ENCODE assay signal across 18 cellular contexts in the genomic region with DNA sequence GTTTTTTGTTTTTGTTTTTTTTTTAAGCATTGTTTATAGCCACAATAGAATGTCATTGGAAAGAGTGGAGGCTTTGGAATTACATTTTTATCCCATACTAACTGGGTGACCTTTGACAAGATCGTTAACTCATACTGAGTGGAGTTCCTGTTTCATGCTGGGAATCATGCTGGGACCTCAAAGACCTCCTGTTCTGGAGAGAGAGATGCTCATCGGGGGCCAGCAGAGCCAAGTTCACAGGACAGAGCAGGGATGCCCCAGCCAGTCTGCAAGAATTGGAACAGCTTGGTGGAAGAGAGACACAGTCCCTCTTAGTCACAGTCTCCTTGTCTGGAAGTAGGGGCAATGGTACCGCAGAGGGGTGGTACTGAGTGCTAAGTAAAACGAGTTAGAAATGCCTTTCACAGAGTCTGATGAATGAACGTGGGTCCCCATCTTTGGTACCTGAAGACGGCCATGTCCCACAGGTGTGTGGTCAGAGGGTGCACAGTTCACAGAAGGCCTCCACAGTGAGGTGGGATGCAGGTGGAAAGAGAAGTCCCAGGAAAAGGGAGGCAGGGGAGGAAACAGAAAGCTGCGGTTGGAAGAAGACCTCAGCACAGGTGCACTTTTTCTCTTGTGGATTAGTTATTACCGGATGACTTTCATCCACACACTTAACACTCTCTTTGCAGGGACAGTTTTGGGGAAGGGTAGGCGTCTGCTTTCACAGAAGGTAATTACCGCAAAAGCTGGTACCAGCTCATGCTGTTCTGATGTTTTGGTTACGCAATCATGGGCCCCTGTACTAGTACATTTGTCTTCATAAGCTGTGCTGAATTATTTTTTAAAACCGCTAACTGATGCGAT.
DNase-seq lines count a peak whose midpoint lies in the region; ATAC-seq and TF ChIP-seq lines count a peak whose summit lies in the region.
"Had no signal": no experiment of that assay in that cellular context is flagged by ENCODE, and none has a peak within 500 bp of the region (broad histone marks: within the 10 kb centered on the region; RNA-seq: fewer than 3 reads in every experiment).

No MANE protein-coding gene starts in this region.

- BruUV-seq in A673 (replicated peaks; lab: Mats Ljungman, UMichigan), result no TSS peak

- CTCF ChIA-PET in A673 (lab: Charles Lee), result no interaction called here
- CTCF ChIA-PET in CD4-positive, alpha-beta T cell (lab: Charles Lee), result no interaction called here
- CTCF ChIA-PET in T-cell (lab: Charles Lee), result no interaction called here

- H3K27me3 Mint-ChIP-seq in CD4-positive, alpha-beta T cell, result no peaks in the 10 kb centered on the region
- no peaks in the 10 kb centered on the region for H3K27me3 Mint-ChIP-seq in T-cell
- H3K27me3 Mint-ChIP-seq: activated CD8-positive, alpha-beta memory T cell treated with anti-CD3 and anti-CD28 coated beads, Interleukin-2, amount 10 ng/mL, durations not matched to agents 7 days and 5 days had no signal

- peaks cover 8% of the 10 kb centered on the region for H3K4me1 ChIP-seq in A673 (ENCODE audit: insufficient read depth, low read length, poor library complexity, severe bottlenecking)
- H3K4me1 ChIP-seq: tibial artery had no signal

- no peak for TF ChIP-seq CTCF in A673 (conservative IDR thresholded peaks at IDR 0.05; ENCODE audit: low read depth, low read length)
- TF ChIP-seq CTCF in CD4-positive, alpha-beta T cell (IDR thresholded peaks at IDR 0.05), result no peak
- no peak for TF ChIP-seq CTCF in fibroblast of villous mesenchyme (IDR thresholded peaks at IDR 0.05; ENCODE audit: insufficient read depth, low read depth, low read length)
- no peak for TF ChIP-seq CTCF in brain microvascular endothelial cell (IDR thresholded peaks at IDR 0.05; ENCODE audit: low read depth, low read length, missing control alignments)

- H3K4me3 Mint-ChIP-seq in CD4-positive, alpha-beta T cell, result peak overlapping the region; percentile 16
- H3K4me3 Mint-ChIP-seq in T-cell, result peak overlapping the region in 1 of 3 donors; percentile 9
- H3K4me3 Mint-ChIP-seq: activated CD8-positive, alpha-beta memory T cell treated with anti-CD3 and anti-CD28 coated beads, Interleukin-2, amount 10 ng/mL, durations not matched to agents 7 days and 5 days had no signal

- POLR2A ChIA-PET in A673 (lab: Charles Lee; ENCODE audit: low non-redundant PET), result no interaction called here
- POLR2A ChIA-PET in CD4-positive, alpha-beta T cell (lab: Charles Lee), result interaction anchor here (1.0 to 1.1 kb wide), 2 partner anchors 10 to 18 kb away, joined by 3 read pairs; no protein-coding TSS in a partner anchor
- POLR2A ChIA-PET in T-cell (lab: Charles Lee), result interaction anchor here in 1 of 2 donors (1.0 kb wide), 1 partner anchor 9 kb away, joined by 5 read pairs; no protein-coding TSS in a partner anchor

- no peaks in the 10 kb centered on the region for H3K9me3 ChIP-seq in A673 (ENCODE audit: low read depth, low read length, poor library complexity, severe bottlenecking)
- no peaks in the 10 kb centered on the region for H3K9me3 ChIP-seq in CD4-positive, alpha-beta T cell (ENCODE audit: control insufficient read depth, low read length)
- H3K9me3 ChIP-seq: tibial artery had no signal

- ATAC-seq in CD4-positive, alpha-beta T cell (ENCODE audit: poor library complexity), result peak; percentile 65
- peak in 3 of 4 experiments; percentile 29 to 63 (median 30) for ATAC-seq in T-cell (replicated peaks in 1 of 4)
- no peak for ATAC-seq in HG03039 (IDR thresholded peaks at IDR 0.05; ENCODE audit: unreplicated experiment)
- ATAC-seq: activated CD8-positive, alpha-beta memory T cell treated with anti-CD3 and anti-CD28 coated beads, Interleukin-2, amount 10 ng/mL, durations not matched to agents 7 days and 5 days had no signal

- H3K9me3 Mint-ChIP-seq in CD4-positive, alpha-beta T cell, result no peaks in the 10 kb centered on the region
- H3K9me3 Mint-ChIP-seq in T-cell, result no peaks in the 10 kb centered on the region

- no peak overlapping the region for H3K4me3 ChIP-seq in A673 (ENCODE audit: low read depth, low read length, poor library complexity, severe bottlenecking)
- no peak overlapping the region for H3K4me3 ChIP-seq in fibroblast of villous mesenchyme (ENCODE audit: low read depth, low read length)
- H3K4me3 ChIP-seq in brain microvascular endothelial cell (ENCODE audit: low read depth, low read length), result no peak overlapping the region
- H3K4me3 ChIP-seq: hepatocyte, tibial artery had no signal

- no peak overlapping the region for H3K27ac ChIP-seq in A673 (ENCODE audit: low read depth, low read length, poor library complexity, severe bottlenecking)
- no peak overlapping the region for H3K27ac ChIP-seq in CD4-positive, alpha-beta T cell (ENCODE audit: low read depth, low read length)
- no peak overlapping the region for H3K27ac ChIP-seq in brain microvascular endothelial cell
- H3K27ac ChIP-seq: hepatocyte, tibial artery, WERI-Rb-1 had no signal

- H3K36me3 ChIP-seq in A673 (ENCODE audit: insufficient read depth, low read length, poor library complexity, severe bottlenecking), result no peaks in the 10 kb centered on the region
- H3K36me3 ChIP-seq in brain microvascular endothelial cell (replicated peaks), result no peaks in the 10 kb centered on the region
- H3K36me3 ChIP-seq: tibial artery, WERI-Rb-1 had no signal

- peaks cover 27% of the 10 kb centered on the region for H3K36me3 Mint-ChIP-seq in CD4-positive, alpha-beta T cell (ENCODE audit: low read depth)
- peaks cover 13% of the 10 kb centered on the region for H3K36me3 Mint-ChIP-seq in T-cell

- no peaks in the 10 kb centered on the region for H3K27me3 ChIP-seq in A673 (replicated peaks; ENCODE audit: insufficient read depth, low read depth, low read length, poor library complexity)
- H3K27me3 ChIP-seq in CD4-positive, alpha-beta T cell (ENCODE audit: control insufficient read depth, insufficient read depth, low read length), result no peaks in the 10 kb centered on the region
- H3K27me3 ChIP-seq in brain microvascular endothelial cell (replicated peaks), result no peaks in the 10 kb centered on the region
- H3K27me3 ChIP-seq: hepatocyte, tibial artery had no signal

- peak; percentile 35 for DNase-seq in A673 (ENCODE audit: low spot score)
- no peak for DNase-seq in CD4-positive, alpha-beta T cell
- DNase-seq in T-cell, result peak in 1 of 34 experiments; percentile 41
- peak; percentile 35 for DNase-seq in fibroblast of villous mesenchyme (ENCODE audit: low read depth)
- DNase-seq in glomerular visceral epithelial cell (ENCODE audit: extremely low spot score), result no peak
- no peak for DNase-seq in activated effector memory CD4-positive, alpha-beta T cell treated with anti-CD3 and anti-CD28 coated beads, Interleukin-2, amount 50 U/mL, for 16 hours
- no peak for DNase-seq in brain microvascular endothelial cell
- DNase-seq: activated CD8-positive, alpha-beta memory T cell treated with anti-CD3 and anti-CD28 coated beads, Interleukin-2, amount 10 ng/mL, durations not matched to agents 7 days and 5 days; amniotic stem cell; cerebellar nuclear complex; KBM-7; NCI-H1092 treated with DMSO at 0.1 percent for 48 hours; NCI-H2171 treated with DMSO at 0.1 percent for 48 hours; stimulated activated CD4-positive, alpha-beta T cell treated with anti-CD3 and anti-CD28 coated beads, Interleukin-2, amount 100 ng/mL, for 48 hours; tibial artery; WERI-Rb-1 had no signal

- H3K27ac Mint-ChIP-seq in CD4-positive, alpha-beta T cell, result peak overlapping the region; percentile 79
- peak overlapping the region; percentile 53 to 78 for H3K27ac Mint-ChIP-seq in T-cell
- H3K27ac Mint-ChIP-seq: activated CD8-positive, alpha-beta memory T cell treated with anti-CD3 and anti-CD28 coated beads, Interleukin-2, amount 10 ng/mL, durations not matched to agents 7 days and 5 days had no signal

- peaks cover 88% of the 10 kb centered on the region for H3K4me1 Mint-ChIP-seq in CD4-positive, alpha-beta T cell (ENCODE audit: low read depth)
- peaks cover 70 to 74% (median 70%) of the 10 kb centered on the region in 3 donors for H3K4me1 Mint-ChIP-seq in T-cell

- in situ Hi-C loops in brain microvascular endothelial cell (cut with HindIII; ENCODE audit: low pct_ligation_motif_present, low sequenced_read_pairs), result no loop called here

- intact Hi-C loops in A673 (cut with micrococcal nuclease; ENCODE audit: unreplicated experiment), result no loop called here
- intact Hi-C loops in CD4-positive, alpha-beta T cell (cut with DNase I, micrococcal nuclease), result no loop called here

Comparison
In these comparisons a context has a peak if more than half of its experiments do, and no peak if none do; other contexts are left out.
1. DNase-seq: peak in A673 (single experiment) and fibroblast of villous mesenchyme (single experiment); none in CD4-positive, alpha-beta T cell (0 of 10), glomerular visceral epithelial cell (single experiment), activated effector memory CD4-positive, alpha-beta T cell treated with anti-CD3 and anti-CD28 coated beads, Interleukin-2, amount 50 U/mL, for 16 hours (single experiment) and brain microvascular endothelial cell (single experiment).